25 cellular contexts compared by ENCODE assay signal in the genomic region with DNA sequence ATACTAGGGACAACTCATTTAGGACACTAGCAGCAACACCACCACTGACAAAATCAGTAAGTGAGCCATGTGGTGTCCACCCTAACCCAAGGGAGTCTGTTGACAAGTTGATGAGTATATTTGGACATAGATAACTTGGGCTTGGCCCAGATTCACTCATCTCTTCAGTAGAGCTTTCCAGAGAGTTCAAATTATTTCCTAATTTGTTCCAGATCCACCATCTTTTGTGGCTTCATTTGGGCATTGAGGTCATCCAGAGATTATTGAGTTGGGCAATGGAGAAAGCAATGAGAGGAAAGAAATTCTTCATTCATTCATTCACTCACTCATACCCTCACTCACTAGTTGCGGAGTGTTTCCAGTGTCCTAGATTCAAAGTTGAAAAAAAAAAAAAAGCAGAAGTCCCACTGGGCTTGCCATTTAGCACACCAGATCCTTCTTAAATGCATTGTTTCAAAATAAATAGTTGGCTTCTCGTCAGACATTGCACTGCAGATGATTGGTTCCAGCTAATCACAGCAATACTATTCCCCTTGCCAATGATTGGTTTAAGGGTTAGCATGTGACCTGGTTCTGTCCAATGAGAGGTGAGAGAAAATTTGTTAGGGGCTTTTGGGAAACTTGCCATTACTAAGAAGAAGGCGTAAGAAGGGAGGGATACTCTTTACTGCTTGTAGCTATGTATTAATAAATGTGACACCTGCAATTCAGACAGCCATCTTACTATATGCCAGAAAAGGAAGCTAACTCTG. TPM values are rescaled to one million over a fixed set of nuclear protein-coding genes. Genes with fewer than 3 reads are reported as not detected.
"Had no signal": no experiment of that assay in that cellular context is flagged by ENCODE, and none has a peak within 500 bp of the region (broad histone marks: within the 10 kb centered on the region; RNA-seq: fewer than 3 reads in every experiment).

No MANE protein-coding gene starts in this region.

- H3K27ac Mint-ChIP-seq: activated CD4-positive, alpha-beta T cell treated with anti-CD3 and anti-CD28 coated beads for 36 hours; activated CD8-positive, alpha-beta T cell treated with anti-CD3 and anti-CD28 coated beads for 36 hours; activated naive CD4-positive, alpha-beta T cell treated with anti-CD3 and anti-CD28 coated beads, Interleukin-2, amount 10 ng/mL, durations not matched to agents 7 days and 5 days; activated naive CD8-positive, alpha-beta T cell treated with anti-CD3 and anti-CD28 coated beads for 36 hours; activated T-cell treated with anti-CD3 and anti-CD28 coated beads, Interleukin-2, amount 50 U/mL, for 72 hours; activated T-helper 2 cell treated with anti-CD3 and anti-CD28 coated beads, Interferon-gamma antibody, Interleukin-2, Interleukin-4, amounts not matched to agents 10 μg/mL and 5 μg/mL and 100 μg/mL, durations not matched to agents 14 hours and 24 hours and 36 hours; IgD-negative memory B cell; T-helper 17 cell had no signal

- H3K27me3 ChIP-seq: breast epithelium, Peyer's patch had no signal

- H3K4me2 ChIP-seq: KMS-11 had no signal

- H3K9me3 Mint-ChIP-seq: activated CD8-positive, alpha-beta T cell treated with anti-CD3 and anti-CD28 coated beads for 36 hours; activated naive CD4-positive, alpha-beta T cell treated with anti-CD3 and anti-CD28 coated beads, Interleukin-2, amount 10 ng/mL, durations not matched to agents 7 days and 5 days; activated naive CD8-positive, alpha-beta T cell treated with anti-CD3 and anti-CD28 coated beads for 36 hours; activated T-cell treated with anti-CD3 and anti-CD28 coated beads, Interleukin-2, amount 50 U/mL, for 72 hours; activated T-helper 2 cell treated with anti-CD3 and anti-CD28 coated beads, Interferon-gamma antibody, Interleukin-2, Interleukin-4, amounts not matched to agents 10 μg/mL and 5 μg/mL and 100 μg/mL, durations not matched to agents 14 hours and 24 hours and 36 hours; IgD-negative memory B cell had no signal

- H3K4me1 Mint-ChIP-seq: activated CD4-positive, alpha-beta T cell treated with anti-CD3 and anti-CD28 coated beads for 36 hours; activated naive CD4-positive, alpha-beta T cell treated with anti-CD3 and anti-CD28 coated beads, Interleukin-2, amount 10 ng/mL, durations not matched to agents 7 days and 5 days; activated naive CD8-positive, alpha-beta T cell treated with anti-CD3 and anti-CD28 coated beads for 36 hours; T-helper 17 cell had no signal

- H3K27ac ChIP-seq: breast epithelium, KMS-11, Peyer's patch, RWPE1, VCaP had no signal

- H3K36me3 Mint-ChIP-seq: activated naive CD4-positive, alpha-beta T cell treated with anti-CD3 and anti-CD28 coated beads, Interleukin-2, amount 10 ng/mL, durations not matched to agents 7 days and 5 days; activated naive CD8-positive, alpha-beta T cell treated with anti-CD3 and anti-CD28 coated beads for 36 hours; IgD-negative memory B cell had no signal

- H3K4me1 ChIP-seq: breast epithelium, Peyer's patch had no signal

- H3K4me3 Mint-ChIP-seq: activated CD4-positive, alpha-beta T cell treated with anti-CD3 and anti-CD28 coated beads for 36 hours; activated CD8-positive, alpha-beta T cell treated with anti-CD3 and anti-CD28 coated beads for 36 hours; activated naive CD4-positive, alpha-beta T cell treated with anti-CD3 and anti-CD28 coated beads, Interleukin-2, amount 10 ng/mL, durations not matched to agents 7 days and 5 days; activated naive CD8-positive, alpha-beta T cell treated with anti-CD3 and anti-CD28 coated beads for 36 hours; activated T-cell treated with anti-CD3 and anti-CD28 coated beads, Interleukin-2, amount 50 U/mL, for 72 hours; IgD-negative memory B cell; T-helper 17 cell had no signal

- ATAC-seq: activated CD4-positive, alpha-beta T cell treated with anti-CD3 and anti-CD28 coated beads for 36 hours; activated CD8-positive, alpha-beta T cell treated with anti-CD3 and anti-CD28 coated beads for 36 hours; activated T-cell treated with anti-CD3 and anti-CD28 coated beads, Interleukin-2, amount 50 U/mL, for 72 hours; T-helper 17 cell had no signal

- H3K9me3 ChIP-seq: breast epithelium, Peyer's patch had no signal

- H3K36me3 ChIP-seq: breast epithelium, Peyer's patch had no signal

- H3K9ac ChIP-seq: KMS-11 had no signal

- H3K4me3 ChIP-seq: breast epithelium, Peyer's patch had no signal

- DNase-seq: activated CD4-positive, alpha-beta T cell treated with anti-CD3 and anti-CD28 coated beads for 36 hours; activated CD8-positive, alpha-beta memory T cell treated with anti-CD3 and anti-CD28 coated beads, Interleukin-2, amount 50 U/mL, for 4 hours; activated CD8-positive, alpha-beta T cell treated with anti-CD3 and anti-CD28 coated beads for 36 hours; activated gamma-delta T cell treated with Interleukin-2 at 50 U/mL for 16 hours; activated naive CD4-positive, alpha-beta T cell treated with anti-CD3 and anti-CD28 coated beads, Interleukin-2, amount 10 ng/mL, durations not matched to agents 7 days and 5 days; activated naive CD8-positive, alpha-beta T cell treated with anti-CD3 and anti-CD28 coated beads for 36 hours; activated T-cell treated with anti-CD3 and anti-CD28 coated beads, Interleukin-2, amount 50 U/mL, for 72 hours; central memory CD4-positive, alpha-beta T cell; MM.1S; NCI-H1048; NCI-H146; NCI-H187 treated with DMSO at 0.1 percent for 48 hours; NCI-H2081 treated with DMSO at 0.1 percent for 48 hours; NCI-H446; NCI-H524; Peyer's patch; SHP77 treated with DMSO at 0.1 percent for 48 hours; T-helper 17 cell; T-helper 9 cell had no signal

RNA-seq across cellular contexts. Expression of gene WSCD2, which starts 31.8 kb away (rescaled TPM):
- total RNA-seq: activated CD4-positive, alpha-beta T cell treated with anti-CD3 and anti-CD28 coated beads for 36 hours; activated CD8-positive, alpha-beta T cell treated with anti-CD3 and anti-CD28 coated beads for 36 hours; activated naive CD8-positive, alpha-beta T cell treated with anti-CD3 and anti-CD28 coated beads for 36 hours; activated T-cell treated with anti-CD3 and anti-CD28 coated beads, Interleukin-2, amount 50 U/mL, for 72 hours; activated T-helper 2 cell treated with anti-CD3 and anti-CD28 coated beads, Interferon-gamma antibody, Interleukin-2, Interleukin-4, amounts not matched to agents 10 μg/mL and 5 μg/mL and 100 μg/mL, durations not matched to agents 14 hours and 24 hours and 36 hours had no signal
